Comparison of ENCODE assay signal across 18 cellular contexts in the genomic region with DNA sequence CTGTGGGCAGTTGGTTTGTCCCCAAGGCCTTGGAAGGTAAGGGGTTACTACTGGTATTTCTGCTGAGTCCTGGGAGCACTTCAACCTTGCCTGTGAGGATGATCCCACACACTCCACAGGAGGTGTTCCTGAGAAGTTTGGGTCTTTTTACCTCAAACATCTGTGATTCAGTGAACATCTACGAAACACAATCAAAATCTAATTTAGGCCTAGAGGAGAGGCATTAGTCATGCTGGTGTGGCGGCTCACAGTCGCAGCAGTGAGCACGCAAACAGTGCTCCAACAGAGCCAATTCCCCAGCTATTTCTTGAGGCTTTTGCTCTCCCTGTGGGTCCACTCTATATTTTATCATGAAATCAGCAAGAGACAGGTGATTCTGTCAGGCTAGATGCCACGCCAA.
DNase-seq lines count a peak whose midpoint lies in the region; TF ChIP-seq lines count a peak whose summit lies in the region.
"Had no signal": no experiment of that assay in that cellular context is flagged by ENCODE, and none has a peak within 500 bp of the region (broad histone marks: within the 10 kb centered on the region; RNA-seq: fewer than 3 reads in every experiment).

No MANE protein-coding gene starts in this region.

- H3K36me3 ChIP-seq in mesendoderm (ENCODE audit: control insufficient read depth, insufficient read depth, low read length) (no peaks in the 10 kb centered on the region), thyroid gland (no peaks in the 10 kb centered on the region)
- H3K36me3 ChIP-seq: suprapubic skin had no signal

- peak overlapping the region; percentile 86 for H2BK5ac ChIP-seq in mesendoderm (ENCODE audit: low read length)

- intact Hi-C loops in thyroid gland (cut with DNase I) = no loop called here

- DNase-seq in AG09309 (ENCODE audit: low read depth) = peak; percentile 78
- peak; percentile 57 for DNase-seq in LHCN-M2 (ENCODE audit: low read depth)
- DNase-seq in astrocyte of the hippocampus (ENCODE audit: low read depth, low spot score) = peak; percentile 88
- DNase-seq in mesendoderm = peak; percentile 32
- DNase-seq in thyroid gland = no peak
- no peak for DNase-seq in iPS-NIHi7 (ENCODE audit: extremely low spot score)
- DNase-seq in GM19240 (ENCODE audit: insufficient read length, low spot score) = no peak
- no peak for DNase-seq in activated CD4-positive, alpha-beta memory T cell treated with anti-CD3 and anti-CD28 coated beads, Interleukin-2, amount 10 ng/mL, durations not matched to agents 7 days and 5 days
- DNase-seq: activated CD8-positive, alpha-beta T cell treated with anti-CD3 and anti-CD28 coated beads, Interleukin-2, amount 10 ng/mL, durations not matched to agents 7 days and 5 days; activated T-cell treated with anti-CD3 and anti-CD28 coated beads, Interleukin-2, amount 50 U/mL, for 72 hours; cortex of kidney; left cardiac atrium; NCI-H1092 treated with DMSO at 0.1 percent for 48 hours; NCI-H69; stimulated activated CD4-positive, alpha-beta T cell treated with anti-CD3 and anti-CD28 coated beads, Interleukin-2, amount 100 ng/mL, for 48 hours had no signal

- H3K27ac ChIP-seq in mesendoderm (ENCODE audit: low read depth, low read length) (peak overlapping the region; percentile 62), thyroid gland (no peak overlapping the region)
- H3K27ac ChIP-seq: suprapubic skin, VCaP had no signal

- H3K9ac ChIP-seq in mesendoderm (ENCODE audit: low read length) = no peak overlapping the region

- H3K27me3 ChIP-seq in mesendoderm (ENCODE audit: insufficient read depth, low read length, poor library complexity) (no peaks in the 10 kb centered on the region), thyroid gland (no peaks in the 10 kb centered on the region)
- H3K27me3 ChIP-seq: suprapubic skin had no signal

- peaks cover 22% of the 10 kb centered on the region for H3K4me1 ChIP-seq in mesendoderm (ENCODE audit: control insufficient read depth, low read depth, low read length)
- no peaks in the 10 kb centered on the region for H3K4me1 ChIP-seq in thyroid gland
- H3K4me1 ChIP-seq: suprapubic skin had no signal

- no peaks in the 10 kb centered on the region for H3K27me3 Mint-ChIP-seq in activated CD4-positive, alpha-beta memory T cell treated with anti-CD3 and anti-CD28 coated beads, Interleukin-2, amount 10 ng/mL, durations not matched to agents 7 days and 5 days

- H3K18ac ChIP-seq in mesendoderm (ENCODE audit: low read length) = no peak overlapping the region

- H3K9me3 Mint-ChIP-seq in activated CD4-positive, alpha-beta memory T cell treated with anti-CD3 and anti-CD28 coated beads, Interleukin-2, amount 10 ng/mL, durations not matched to agents 7 days and 5 days = no peaks in the 10 kb centered on the region
- H3K9me3 Mint-ChIP-seq: activated T-cell treated with anti-CD3 and anti-CD28 coated beads, Interleukin-2, amount 50 U/mL, for 72 hours had no signal

- H3K79me2 ChIP-seq in mesendoderm (ENCODE audit: control insufficient read depth, insufficient read depth, low read length) = no peaks in the 10 kb centered on the region

- TF ChIP-seq CTCF in AG09309 (IDR thresholded peaks at IDR 0.05; ENCODE audit: control insufficient read depth, insufficient read depth, low read depth, low read length, missing control alignments) (no peak), thyroid gland (IDR thresholded peaks at IDR 0.05) (no peak)

- no peaks in the 10 kb centered on the region for H3K9me3 ChIP-seq in thyroid gland
- H3K9me3 ChIP-seq: suprapubic skin had no signal

- no peak overlapping the region for H2BK15ac ChIP-seq in mesendoderm (replicated peaks; ENCODE audit: low read depth)

- no peak overlapping the region for H3K4me2 ChIP-seq in mesendoderm (ENCODE audit: low read length)

- CTCF ChIA-PET in activated CD4-positive, alpha-beta memory T cell treated with anti-CD3 and anti-CD28 coated beads, Interleukin-2, amount 10 ng/mL, durations not matched to agents 7 days and 5 days (lab: Charles Lee) = interaction anchor here (1.1 to 2.0 kb wide), 3 partner anchors 12 to 28 kb away, joined by 3 to 6 read pairs (median 4); no protein-coding TSS in a partner anchor

- H3K4me3 ChIP-seq in AG09309 (ENCODE audit: control insufficient read depth, low read depth, low read length) = no peak overlapping the region
- no peak overlapping the region for H3K4me3 ChIP-seq in mesendoderm (ENCODE audit: low read length)
- no peak overlapping the region for H3K4me3 ChIP-seq in thyroid gland (replicated peaks in 1 of 3)
- H3K4me3 ChIP-seq: suprapubic skin had no signal

- peaks cover 22% of the 10 kb centered on the region for H3K4me1 Mint-ChIP-seq in activated CD4-positive, alpha-beta memory T cell treated with anti-CD3 and anti-CD28 coated beads, Interleukin-2, amount 10 ng/mL, durations not matched to agents 7 days and 5 days
- H3K4me1 Mint-ChIP-seq: B cell had no signal

- no peak overlapping the region for H3K27ac Mint-ChIP-seq in activated CD4-positive, alpha-beta memory T cell treated with anti-CD3 and anti-CD28 coated beads, Interleukin-2, amount 10 ng/mL, durations not matched to agents 7 days and 5 days
- H3K27ac Mint-ChIP-seq: activated CD8-positive, alpha-beta T cell treated with anti-CD3 and anti-CD28 coated beads, Interleukin-2, amount 10 ng/mL, durations not matched to agents 7 days and 5 days; activated T-cell treated with anti-CD3 and anti-CD28 coated beads, Interleukin-2, amount 50 U/mL, for 72 hours; B cell had no signal

- H3K56ac ChIP-seq in mesendoderm (ENCODE audit: low read length) = peak overlapping the region; percentile 66

- peak overlapping the region; percentile 48 for H3K4ac ChIP-seq in mesendoderm (ENCODE audit: low read depth, low read length)

- no peak overlapping the region for H3K23ac ChIP-seq in mesendoderm (ENCODE audit: low read length)

- no peak overlapping the region for H4K8ac ChIP-seq in mesendoderm (ENCODE audit: low read depth, low read length)

- TF ChIP-seq POLR2A in thyroid gland (IDR thresholded peaks at IDR 0.05) = no peak

- no CpG with 5 or more reads among the region's 5 CpGs for WGBS in mesendoderm (ENCODE audit: extremely low coverage, insufficient coverage, low lambda C conversion rate)
- 81 to 88% methylated on average over 5 of the region's 5 CpGs for WGBS in thyroid gland, 2 donors

- H3K79me1 ChIP-seq in mesendoderm (ENCODE audit: low read length) = no peaks in the 10 kb centered on the region

- no peaks in the 10 kb centered on the region for H3K36me3 Mint-ChIP-seq in activated CD4-positive, alpha-beta memory T cell treated with anti-CD3 and anti-CD28 coated beads, Interleukin-2, amount 10 ng/mL, durations not matched to agents 7 days and 5 days (ENCODE audit: low read depth)

- H4K5ac ChIP-seq in mesendoderm (ENCODE audit: low read length) = no peak overlapping the region

- no peak overlapping the region for H2BK120ac ChIP-seq in mesendoderm (ENCODE audit: low read depth, low read length)

- POLR2A ChIA-PET in activated CD4-positive, alpha-beta memory T cell treated with anti-CD3 and anti-CD28 coated beads, Interleukin-2, amount 10 ng/mL, durations not matched to agents 7 days and 5 days (lab: Charles Lee) = no interaction called here

- peak overlapping the region; percentile 49 for H2AK5ac ChIP-seq in mesendoderm (ENCODE audit: low read length)

- no peak overlapping the region for H3K4me3 Mint-ChIP-seq in activated CD4-positive, alpha-beta memory T cell treated with anti-CD3 and anti-CD28 coated beads, Interleukin-2, amount 10 ng/mL, durations not matched to agents 7 days and 5 days
- H3K4me3 Mint-ChIP-seq: activated CD8-positive, alpha-beta T cell treated with anti-CD3 and anti-CD28 coated beads, Interleukin-2, amount 10 ng/mL, durations not matched to agents 7 days and 5 days; activated T-cell treated with anti-CD3 and anti-CD28 coated beads, Interleukin-2, amount 50 U/mL, for 72 hours; B cell had no signal

Comparison
In these comparisons a context has a peak if more than half of its experiments do, and no peak if none do; other contexts are left out.
1. DNase-seq: peak in AG09309 (single experiment), LHCN-M2 (single experiment), astrocyte of the hippocampus (single experiment) and mesendoderm (single experiment); none in thyroid gland (0 of 2), iPS-NIHi7 (single experiment), GM19240 (single experiment) and activated CD4-positive, alpha-beta memory T cell treated with anti-CD3 and anti-CD28 coated beads, Interleukin-2, amount 10 ng/mL, durations not matched to agents 7 days and 5 days (single experiment).